ENCODE assay signal across 9 cellular contexts in genomic region chr20:4723553-4723952, GRCh38. TPM values are rescaled to one million over a fixed set of nuclear protein-coding genes. Genes with fewer than 3 reads are reported as not detected.
"Had no signal": no experiment of that assay in that cellular context is flagged by ENCODE, and none has a peak within 500 bp of the region (broad histone marks: within the 10 kb centered on the region; RNA-seq: fewer than 3 reads in every experiment).

No MANE protein-coding gene starts in this region.

RNA-seq across cellular contexts. Expression of gene PRND, which starts 1.8 kb away (rescaled TPM):
- total RNA-seq: activated CD4-positive, alpha-beta memory T cell treated with anti-CD3 and anti-CD28 coated beads, Interleukin-2, amount 10 ng/mL, durations not matched to agents 7 days and 5 days; activated CD4-positive, alpha-beta T cell treated with anti-CD3 and anti-CD28 coated beads for 36 hours; activated CD4-positive, alpha-beta T cell treated with anti-CD3 and anti-CD28 coated beads, Interleukin-2, amount 10 ng/mL, durations not matched to agents 7 days and 5 days; activated CD8-positive, alpha-beta memory T cell treated with anti-CD3 and anti-CD28 coated beads, Interleukin-2, amount 10 ng/mL, durations not matched to agents 7 days and 5 days; activated CD8-positive, alpha-beta T cell treated with anti-CD3 and anti-CD28 coated beads, Interleukin-2, amount 10 ng/mL, durations not matched to agents 7 days and 5 days; activated naive CD8-positive, alpha-beta T cell treated with anti-CD3 and anti-CD28 coated beads, Interleukin-2, amount 10 ng/mL, durations not matched to agents 7 days and 5 days; activated T-helper 2 cell treated with anti-CD3 and anti-CD28 coated beads, Interferon-gamma antibody, Interleukin-2, Interleukin-4, amounts not matched to agents 10 μg/mL and 5 μg/mL and 100 μg/mL, durations not matched to agents 14 hours and 24 hours and 36 hours; ascending aorta; breast epithelium had no signal
